Comparison of ENCODE assay signal across 1 cellular context in the genomic region with DNA sequence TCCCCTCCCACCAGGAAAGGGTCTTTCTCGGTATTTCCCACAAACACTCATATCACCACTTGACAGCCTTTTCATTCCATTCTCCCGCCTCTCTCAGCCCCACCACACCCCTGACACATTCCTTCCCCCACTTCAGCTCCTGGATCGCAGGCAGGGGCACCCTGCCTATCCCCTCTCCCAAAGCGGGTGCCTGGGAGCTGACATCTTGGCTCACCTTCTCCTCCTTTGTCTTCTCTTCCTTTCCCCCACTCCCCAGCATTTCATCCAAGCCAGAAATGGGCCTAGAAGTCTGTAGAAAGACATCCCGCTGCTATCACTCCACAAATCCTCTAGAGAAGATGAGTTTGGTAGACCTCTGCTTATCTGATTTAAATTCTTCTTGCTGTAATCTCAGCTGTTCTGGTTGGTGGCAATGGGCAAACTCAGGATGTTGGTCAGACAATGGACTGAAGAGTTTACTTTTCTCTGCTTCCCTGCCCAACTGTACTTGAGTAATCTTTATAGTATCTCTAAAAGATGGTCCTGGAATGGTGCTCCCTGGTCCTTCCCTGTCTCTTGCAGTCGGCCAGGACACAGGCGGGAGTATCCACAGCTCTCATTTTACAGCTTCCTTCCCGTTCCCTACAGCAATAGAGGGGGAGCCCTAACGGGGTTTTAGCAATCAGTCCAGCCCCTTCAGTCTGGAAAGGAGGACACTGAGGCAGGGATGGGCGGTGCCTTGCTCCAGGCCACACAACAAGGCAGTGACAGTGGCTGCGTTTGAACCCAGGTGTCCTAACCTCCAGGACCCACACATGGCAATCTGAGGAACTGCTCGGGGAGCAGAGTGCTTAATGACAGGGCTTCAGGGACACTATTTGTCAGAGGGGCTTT.
A peak's percentile ranks its signal among the peaks of the same experiment; 100 is the strongest.
TF ChIP-seq lines count a peak whose summit lies in the region.

No MANE protein-coding gene starts in this region.

TF ChIP-seq in GM12878, 131 proteins besides CTCF, POLR2A, EP300 and RAD21:
- TF ChIP-seq LARP7 (IDR thresholded peaks at IDR 0.05) (no peak), EED (IDR thresholded peaks at IDR 0.05; ENCODE audit: low read depth) (peak; percentile 39; the same call in 1 of the 2 replicates)
